Comparison of ENCODE assay signal across 23 cellular contexts in the genomic region with DNA sequence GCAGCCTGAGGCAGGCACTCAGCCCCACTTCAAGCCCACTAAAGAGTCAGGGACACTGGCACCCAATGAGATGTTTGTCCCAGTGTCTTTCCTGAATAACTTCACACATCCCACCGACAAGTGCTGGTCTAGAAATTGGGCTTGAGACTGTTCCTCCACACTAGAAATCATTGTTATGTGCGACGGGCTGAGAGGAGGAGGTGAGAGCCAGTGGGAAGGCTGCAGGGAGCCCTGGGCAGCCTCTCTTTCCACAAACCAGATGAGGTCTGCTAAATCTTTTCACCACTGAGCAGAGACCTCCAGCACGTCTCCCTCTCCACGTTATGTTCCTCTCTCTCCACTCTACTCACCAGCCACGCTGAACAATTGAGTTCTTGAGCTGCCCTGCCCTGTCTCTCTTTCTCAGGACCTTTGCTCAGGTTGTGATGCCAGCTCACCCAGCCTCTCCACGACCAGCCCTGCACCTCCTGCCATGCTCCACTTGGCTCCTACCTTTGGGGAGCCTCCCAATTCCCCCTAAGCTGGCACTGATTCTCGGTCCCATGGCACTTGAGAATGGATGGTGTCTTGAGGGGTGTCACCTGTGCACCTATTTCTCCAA. TPM values are rescaled to one million over a fixed set of nuclear protein-coding genes. Genes with fewer than 3 reads are reported as not detected.
"Had no signal": no experiment of that assay in that cellular context is flagged by ENCODE, and none has a peak within 500 bp of the region (broad histone marks: within the 10 kb centered on the region; RNA-seq: fewer than 3 reads in every experiment).

No MANE protein-coding gene starts in this region.

- H3K27ac ChIP-seq: adrenal gland, left ventricle myocardium inferior, spleen, WERI-Rb-1 had no signal

- H3K9me3 Mint-ChIP-seq: activated CD4-positive, alpha-beta T cell treated with anti-CD3 and anti-CD28 coated beads, Interleukin-2, amount 10 ng/mL, durations not matched to agents 7 days and 5 days; activated CD8-positive, alpha-beta T cell treated with anti-CD3 and anti-CD28 coated beads for 36 hours; activated T-helper 17 cell treated with anti-CD3 and anti-CD28 coated beads, Interleukin-2, amount 50 U/mL, for 72 hours; immature natural killer cell; naive thymus-derived CD4-positive, alpha-beta T cell had no signal

- FAIRE-seq: astrocyte, TTC549 had no signal

- ATAC-seq: activated CD8-positive, alpha-beta T cell treated with anti-CD3 and anti-CD28 coated beads for 36 hours; activated T-helper 17 cell treated with anti-CD3 and anti-CD28 coated beads, Interleukin-2, amount 50 U/mL, for 72 hours; esophagus mucosa; naive thymus-derived CD4-positive, alpha-beta T cell had no signal

- H3K4me3 ChIP-seq: adrenal gland, left ventricle myocardium inferior, spleen, tibial nerve had no signal

- H3K36me3 Mint-ChIP-seq: activated naive CD8-positive, alpha-beta T cell; immature natural killer cell; naive thymus-derived CD4-positive, alpha-beta T cell had no signal

- H3K9me3 ChIP-seq: adrenal gland, left ventricle myocardium inferior, spleen, tibial nerve had no signal

- DNase-seq: activated CD4-positive, alpha-beta T cell treated with anti-CD3 and anti-CD28 coated beads, Interleukin-2, amount 10 ng/mL, durations not matched to agents 7 days and 5 days; activated CD4-positive, CD25-positive, alpha-beta regulatory T cell treated with anti-CD3 and anti-CD28 coated beads, Interleukin-2, amount 50 U/mL, for 72 hours; activated CD8-positive, alpha-beta T cell treated with anti-CD3 and anti-CD28 coated beads for 36 hours; activated naive CD4-positive, alpha-beta T cell; activated T-cell treated with anti-CD3 and anti-CD28 coated beads, Interleukin-2, amount 50 U/mL, for 1 hour; effector CD8-positive, alpha-beta T cell; foreskin melanocyte; immature natural killer cell; kidney glomerular epithelial cell; left ventricle myocardium inferior; naive thymus-derived CD4-positive, alpha-beta T cell; spleen; stimulated activated CD4-positive, alpha-beta T cell treated with anti-CD3 and anti-CD28 coated beads, Interleukin-4, amount 100 ng/mL, for 24 hours; stimulated activated naive CD4-positive, alpha-beta T cell treated with Interleukin-2 at 50 U/mL for 16 hours; T-helper 1 cell; WERI-Rb-1 had no signal

- H3K4me3 Mint-ChIP-seq: activated CD4-positive, alpha-beta T cell treated with anti-CD3 and anti-CD28 coated beads, Interleukin-2, amount 10 ng/mL, durations not matched to agents 7 days and 5 days; activated CD8-positive, alpha-beta T cell treated with anti-CD3 and anti-CD28 coated beads for 36 hours; activated naive CD8-positive, alpha-beta T cell; activated T-helper 17 cell treated with anti-CD3 and anti-CD28 coated beads, Interleukin-2, amount 50 U/mL, for 72 hours; immature natural killer cell; naive thymus-derived CD4-positive, alpha-beta T cell had no signal

- H3K4me1 ChIP-seq: spleen had no signal

- H3K27ac Mint-ChIP-seq: activated CD4-positive, alpha-beta T cell treated with anti-CD3 and anti-CD28 coated beads, Interleukin-2, amount 10 ng/mL, durations not matched to agents 7 days and 5 days; activated CD8-positive, alpha-beta T cell treated with anti-CD3 and anti-CD28 coated beads for 36 hours; activated naive CD8-positive, alpha-beta T cell; activated T-helper 17 cell treated with anti-CD3 and anti-CD28 coated beads, Interleukin-2, amount 50 U/mL, for 72 hours; immature natural killer cell; naive thymus-derived CD4-positive, alpha-beta T cell had no signal

- H3K36me3 ChIP-seq: adrenal gland, left ventricle myocardium inferior, spleen, tibial nerve, WERI-Rb-1 had no signal

- H3K27me3 ChIP-seq: adrenal gland, spleen, tibial nerve had no signal

- H3K4me1 Mint-ChIP-seq: activated CD4-positive, alpha-beta T cell treated with anti-CD3 and anti-CD28 coated beads, Interleukin-2, amount 10 ng/mL, durations not matched to agents 7 days and 5 days; activated T-helper 17 cell treated with anti-CD3 and anti-CD28 coated beads, Interleukin-2, amount 50 U/mL, for 72 hours; naive thymus-derived CD4-positive, alpha-beta T cell had no signal

RNA-seq across cellular contexts. Expression of a gene that starts 8.4 kb away (rescaled TPM):
- polyA plus RNA-seq: naive thymus-derived CD4-positive, alpha-beta T cell had no signal
